9 cellular contexts compared by ENCODE assay signal in the genomic region with DNA sequence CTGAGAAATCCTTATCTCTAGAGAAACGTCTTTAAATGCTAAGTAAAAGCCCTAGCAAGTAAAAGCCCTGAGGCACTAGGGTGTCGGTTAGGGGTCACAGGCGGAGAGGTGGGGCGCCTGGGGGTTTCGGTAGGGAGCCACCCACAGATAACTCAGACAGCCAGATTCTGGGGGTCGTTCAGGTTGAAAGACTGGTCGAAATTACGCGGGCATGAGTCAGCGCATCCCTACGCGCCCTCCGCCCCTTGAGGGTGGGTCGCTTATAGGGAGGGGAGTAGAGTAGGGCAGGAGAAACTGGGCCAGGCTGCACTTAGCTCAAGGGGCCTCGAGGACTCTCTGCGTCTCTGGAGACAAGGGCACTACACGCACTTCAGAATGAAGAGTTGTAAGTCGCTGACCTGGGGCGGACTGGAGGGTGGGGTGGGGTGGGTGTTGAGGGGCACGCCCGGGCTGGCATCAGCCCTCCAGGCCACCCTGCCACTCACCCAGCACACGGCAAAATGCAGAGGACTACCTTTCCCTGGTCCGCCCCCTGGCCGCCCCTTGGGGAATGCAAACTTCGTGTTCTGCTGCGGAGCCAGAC. TPM values are rescaled to one million over a fixed set of nuclear protein-coding genes. Genes with fewer than 3 reads are reported as not detected.
A peak's percentile ranks its signal among the peaks of the same experiment; 100 is the strongest.
DNase-seq lines count a peak whose midpoint lies in the region; ATAC-seq and TF ChIP-seq lines count a peak whose summit lies in the region.
"Had no signal": no experiment of that assay in that cellular context is flagged by ENCODE, and none has a peak within 500 bp of the region (broad histone marks: within the 10 kb centered on the region; RNA-seq: fewer than 3 reads in every experiment).

No MANE protein-coding gene starts in this region.

- no peak for DNase-seq in activated naive CD4-positive, alpha-beta T cell treated with anti-CD3 and anti-CD28 coated beads, Interleukin-2, amount 50 U/mL, for 16 hours
- DNase-seq in T-helper 17 cell (no peak), fibroblast of gingiva (ENCODE audit: low read depth) (peak; percentile 45), neural crest cell (ENCODE audit: low read depth, low spot score) (peak; percentile 32)
- no peak for DNase-seq in stimulated activated CD4-positive, alpha-beta T cell treated with anti-CD3 and anti-CD28 coated beads, Interleukin-2, amount 100 ng/mL, for 48 hours

- H3K27ac Mint-ChIP-seq in activated naive CD4-positive, alpha-beta T cell treated with anti-CD3 and anti-CD28 coated beads, Interleukin-2, amount 50 U/mL, for 24 hours, result peak overlapping the region; percentile 94
- H3K27ac Mint-ChIP-seq in T-helper 17 cell (peak overlapping the region; percentile 67), neural crest cell (ENCODE audit: unreplicated experiment) (peak overlapping the region; percentile 100)

- TF ChIP-seq CTCF in neural crest cell (conservative IDR thresholded peaks at IDR 0.05), result peak; percentile 47

- peaks cover 4% of the 10 kb centered on the region for H3K27me3 Mint-ChIP-seq in activated naive CD4-positive, alpha-beta T cell treated with anti-CD3 and anti-CD28 coated beads, Interleukin-2, amount 50 U/mL, for 24 hours
- H3K27me3 Mint-ChIP-seq in T-helper 17 cell, result peaks cover 31% of the 10 kb centered on the region
- H3K27me3 Mint-ChIP-seq in neural crest cell (ENCODE audit: low read depth), result no peaks in the 10 kb centered on the region

- H3K9me3 Mint-ChIP-seq in activated naive CD4-positive, alpha-beta T cell treated with anti-CD3 and anti-CD28 coated beads, Interleukin-2, amount 50 U/mL, for 24 hours, result no peaks in the 10 kb centered on the region
- no peaks in the 10 kb centered on the region for H3K9me3 Mint-ChIP-seq in neural crest cell

- H3K36me3 Mint-ChIP-seq in activated naive CD4-positive, alpha-beta T cell treated with anti-CD3 and anti-CD28 coated beads, Interleukin-2, amount 50 U/mL, for 24 hours, result peaks cover 7% of the 10 kb centered on the region
- peaks cover 17% of the 10 kb centered on the region for H3K36me3 Mint-ChIP-seq in T-helper 17 cell (ENCODE audit: low read depth)
- H3K36me3 Mint-ChIP-seq in neural crest cell (ENCODE audit: low read depth), result peaks cover 13% of the 10 kb centered on the region

- peak overlapping the region; percentile 99 for H3K4me3 Mint-ChIP-seq in activated naive CD4-positive, alpha-beta T cell treated with anti-CD3 and anti-CD28 coated beads, Interleukin-2, amount 50 U/mL, for 24 hours
- H3K4me3 Mint-ChIP-seq in T-helper 17 cell (peak overlapping the region; percentile 98), neural crest cell (peak overlapping the region; percentile 100)

- ATAC-seq in T-helper 17 cell (peak; percentile 5), GM18520 (IDR thresholded peaks at IDR 0.05; ENCODE audit: unreplicated experiment) (no peak), HG02678 (IDR thresholded peaks at IDR 0.05; ENCODE audit: unreplicated experiment) (no peak)

- peaks cover 68% of the 10 kb centered on the region for H3K4me1 Mint-ChIP-seq in activated naive CD4-positive, alpha-beta T cell treated with anti-CD3 and anti-CD28 coated beads, Interleukin-2, amount 50 U/mL, for 24 hours
- H3K4me1 Mint-ChIP-seq in T-helper 17 cell, result peaks cover 43% of the 10 kb centered on the region
- peaks cover 46% of the 10 kb centered on the region for H3K4me1 Mint-ChIP-seq in neural crest cell

- H3K9me3 ChIP-seq in T-helper 17 cell (ENCODE audit: control insufficient read depth, low read length, poor library complexity, severe bottlenecking), result no peaks in the 10 kb centered on the region

RNA-seq across cellular contexts. Expression of a gene that starts 0.6 kb away (rescaled TPM):
- total RNA-seq in T-helper 17 cell (1 to 10 TPM; 8.1 to 9.2 TPM), neural crest cell (60.9 and 62.3 TPM in 2 replicates)

RNA-seq across cellular contexts. Expression of a gene that starts 1.6 kb away (rescaled TPM):
- total RNA-seq in T-helper 17 cell (under 1 TPM; 0.35 to 0.50 TPM), neural crest cell (3.1 and 4.1 TPM in 2 replicates)
- total RNA-seq: myocyte had no signal

RNA-seq across cellular contexts. Expression of a gene that starts 11.1 kb away (rescaled TPM):
- total RNA-seq in T-helper 17 cell (1 to 10 TPM; 9.6 to 9.7 TPM), neural crest cell (39.3 and 44.0 TPM in 2 replicates)

RNA-seq across cellular contexts. Expression of a gene that starts 22.5 kb away (rescaled TPM):
- total RNA-seq in T-helper 17 cell, result 10 to 100 TPM; 22.7 to 54.2 TPM
- total RNA-seq in neural crest cell, result 88.9 and 92.9 TPM in 2 replicates

RNA-seq across cellular contexts. Expression of a gene that starts 23.3 kb away (rescaled TPM):
- total RNA-seq in T-helper 17 cell, result 1 to 10 TPM; 1.5 to 1.6 TPM
- 12.4 and 13.0 TPM in 2 replicates for total RNA-seq in neural crest cell

Comparison
In these comparisons a context has a peak if more than half of its experiments do, and no peak if none do; other contexts are left out.
1. DNase-seq: peak in fibroblast of gingiva (single experiment) and neural crest cell (single experiment); none in activated naive CD4-positive, alpha-beta T cell treated with anti-CD3 and anti-CD28 coated beads, Interleukin-2, amount 50 U/mL, for 16 hours (single experiment), T-helper 17 cell (0 of 3) and stimulated activated CD4-positive, alpha-beta T cell treated with anti-CD3 and anti-CD28 coated beads, Interleukin-2, amount 100 ng/mL, for 48 hours (0 of 2).
2. Peak in every context shown above with its lines, with median percentiles within 50 percentile points of each other: H3K27ac Mint-ChIP-seq and H3K4me3 Mint-ChIP-seq.